ENCODE assay signal across 8 cellular contexts in the genomic region with DNA sequence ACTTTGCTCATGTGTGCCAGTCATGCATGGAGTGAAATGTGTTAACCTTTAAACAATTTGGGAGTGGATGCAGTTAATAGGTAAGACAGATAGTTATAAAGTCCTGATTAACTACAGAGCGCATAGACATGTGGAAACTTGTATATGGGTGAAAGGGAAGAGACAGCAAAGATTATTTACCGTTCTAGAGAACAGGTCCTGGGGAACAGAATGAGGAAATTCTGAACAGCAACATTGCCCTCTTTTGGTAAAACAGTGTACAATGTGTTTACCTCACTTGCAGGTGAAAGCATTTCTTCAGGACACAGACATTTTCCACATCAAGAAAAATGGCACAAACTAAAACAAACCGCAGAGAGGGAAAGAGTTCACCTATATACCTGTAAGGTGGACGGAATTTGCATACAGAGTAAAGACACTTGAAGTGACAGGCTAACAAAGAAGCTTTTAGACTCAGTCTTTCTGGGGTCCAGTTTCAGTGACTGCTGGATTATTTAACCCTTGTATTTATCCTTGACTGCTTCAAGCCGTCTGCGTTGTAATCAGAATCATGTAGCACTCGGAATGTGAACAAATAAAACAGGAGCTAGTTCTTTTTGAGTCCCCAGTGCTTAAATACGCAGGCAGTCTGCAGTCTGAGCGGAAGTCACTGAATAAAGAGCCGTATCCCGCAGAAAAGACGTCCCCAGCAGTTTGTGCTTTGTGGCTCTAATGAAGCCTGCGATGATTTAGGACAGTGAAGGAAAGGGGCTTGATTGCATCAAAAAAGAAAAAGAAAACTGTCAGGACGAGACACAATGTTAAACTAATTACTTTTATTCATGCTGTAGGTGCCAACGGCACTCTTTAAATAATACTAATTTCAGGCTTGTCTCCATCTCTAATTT.
DNase-seq lines count a peak whose midpoint lies in the region; ATAC-seq and TF ChIP-seq lines count a peak whose summit lies in the region.

No MANE protein-coding gene starts in this region.

- no peak overlapping the region for H3K4me2 ChIP-seq in KMS-11

- no peak overlapping the region for H3K4me3 ChIP-seq in KMS-11 (IDR thresholded peaks at IDR 0.05; ENCODE audit: insufficient read depth, low read depth, low read length)
- peak overlapping the region; percentile 39 for H3K4me3 ChIP-seq in epithelial cell of esophagus (ENCODE audit: low read length)
- peak overlapping the region; percentile 73 to 79 for H3K4me3 ChIP-seq in mucosa of rectum (ENCODE audit: low read length in 2 of 2)

- H4K20me1 ChIP-seq in KMS-11 (ENCODE audit: insufficient read depth): no peaks in the 10 kb centered on the region

- H2AFZ ChIP-seq in KMS-11 (ENCODE audit: low read depth): no peak overlapping the region

- no peak overlapping the region for H3K9ac ChIP-seq in KMS-11
- peak overlapping the region; percentile 27 to 56 for H3K9ac ChIP-seq in mucosa of rectum (ENCODE audit: low read depth in 1 of 2, low read length in 2 of 2)

- no peaks in the 10 kb centered on the region for H3K36me3 ChIP-seq in KMS-11 (ENCODE audit: insufficient read depth)
- H3K36me3 ChIP-seq in mucosa of rectum (ENCODE audit: control insufficient read depth in 2 of 2, insufficient read depth in 2 of 2, low read length in 2 of 2): no peaks in the 10 kb centered on the region

- peak; percentile 82 for TF ChIP-seq CTCF in KMS-11 (conservative IDR thresholded peaks at IDR 0.05; ENCODE audit: low read depth, low read length)
- TF ChIP-seq CTCF in epithelial cell of esophagus (IDR thresholded peaks at IDR 0.05; ENCODE audit: insufficient read depth, low read depth, low read length, missing control alignments): peak; percentile 66

- H3K79me2 ChIP-seq in KMS-11 (ENCODE audit: insufficient read depth, low read depth): no peaks in the 10 kb centered on the region

- H3K27ac ChIP-seq in KMS-11 (no peak overlapping the region), mucosa of rectum (ENCODE audit: low read depth in 2 of 2, low read length in 2 of 2) (no peak overlapping the region)

- no peaks in the 10 kb centered on the region for H3K9me3 ChIP-seq in mucosa of rectum (ENCODE audit: control insufficient read depth in 2 of 2, low read length in 2 of 2)

- H3K4me1 ChIP-seq in KMS-11 (ENCODE audit: low read depth, poor library complexity, severe bottlenecking) (peaks cover 37% of the 10 kb centered on the region), mucosa of rectum (ENCODE audit: control insufficient read depth in 2 of 2, insufficient read depth in 2 of 2, low read length in 2 of 2) (peaks cover 0 to 8% of the 10 kb centered on the region in 2 donors)

- DNase-seq in DMS53 (lab: John Stamatoyannopoulos, UW) (peak; percentile 91), RKO (ENCODE audit: low spot score) (peak; percentile 29), epithelial cell of esophagus (ENCODE audit: low read depth) (peak; percentile 95), epidermal melanocyte (ENCODE audit: insufficient read length, low spot score) (no peak), GM19240 (ENCODE audit: insufficient read length, low spot score) (no peak)

- peak; percentile 44 for ATAC-seq in GM21390 (IDR thresholded peaks at IDR 0.05; ENCODE audit: unreplicated experiment)

- peaks cover 19% of the 10 kb centered on the region; the same call in 1 of the 2 replicates for H3K27me3 ChIP-seq in KMS-11 (ENCODE audit: insufficient read depth, low read depth)
- H3K27me3 ChIP-seq in mucosa of rectum (ENCODE audit: control insufficient read depth in 2 of 2, insufficient read depth in 2 of 2, low read length in 2 of 2): no peaks in the 10 kb centered on the region

Comparison
In these comparisons a context has a peak if more than half of its experiments do, and no peak if none do; other contexts are left out.
1. DNase-seq: peak in DMS53 (single experiment), RKO (single experiment) and epithelial cell of esophagus (single experiment); none in epidermal melanocyte (single experiment) and GM19240 (single experiment).